16 cellular contexts compared by ENCODE assay signal in genomic region chr1:10829067-10829818, GRCh38.
"Had no signal": no experiment of that assay in that cellular context is flagged by ENCODE, and none has a peak within 500 bp of the region (broad histone marks: within the 10 kb centered on the region; RNA-seq: fewer than 3 reads in every experiment).

No MANE protein-coding gene starts in this region.

- H3K9me3 ChIP-seq: esophagus muscularis mucosa, gastrocnemius medialis, neutrophil, right atrium auricular region, stomach had no signal

- ATAC-seq: left ventricle myocardium superior had no signal

- H3K4me3 ChIP-seq: coronary artery, esophagus muscularis mucosa, gastrocnemius medialis, right atrium auricular region, stomach had no signal

- H3K27ac ChIP-seq: coronary artery, esophagus muscularis mucosa, gastrocnemius medialis, neutrophil, right atrium auricular region, stomach had no signal

- H3K27me3 ChIP-seq: right atrium auricular region had no signal

- DNase-seq: effector CD8-positive, alpha-beta T cell; gastrocnemius medialis; immature natural killer cell; left ventricle myocardium superior; mesendoderm; naive B cell; posterior cingulate gyrus; small intestine; stimulated activated CD4-positive, alpha-beta T cell treated with anti-CD3 and anti-CD28 coated beads, Interleukin-12 subunit alpha, Interleukin-12 subunit beta, amount 100 ng/mL, for 4 hours; stimulated activated naive CD4-positive, alpha-beta T cell; stomach; substantia nigra had no signal

- H3K36me3 ChIP-seq: esophagus muscularis mucosa, gastrocnemius medialis, neutrophil, right atrium auricular region, stomach had no signal
